Comparison of ENCODE assay signal across 1 cellular context in the genomic region with DNA sequence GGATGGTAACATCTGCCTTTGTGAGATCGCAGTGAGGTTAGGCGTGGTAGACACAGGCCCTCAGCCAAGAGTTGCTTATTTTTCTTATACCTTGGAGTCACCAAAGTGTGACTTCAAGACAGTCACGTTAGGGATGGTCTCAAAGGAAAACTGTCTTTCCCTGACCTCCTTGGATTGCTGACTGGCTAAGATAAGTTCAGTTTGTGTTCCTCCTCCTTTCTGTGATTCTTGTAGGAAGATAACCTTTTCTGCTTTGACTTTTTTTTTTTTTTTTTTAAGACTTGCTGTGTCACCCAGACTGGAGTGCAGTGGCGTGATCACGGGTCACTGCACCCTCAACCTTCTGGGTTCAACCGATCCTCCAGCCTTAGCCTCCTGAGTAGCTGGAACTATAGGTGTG.
TF ChIP-seq lines count a peak whose summit lies in the region.

No MANE protein-coding gene starts in this region.

TF ChIP-seq in K562, 482 proteins besides CTCF, POLR2A, EP300 and RAD21 (continued from another document):
- no peak for TF ChIP-seq ZSCAN29 (IDR thresholded peaks at IDR 0.05)
- no peak for TF ChIP-seq ZBTB8A (IDR thresholded peaks at IDR 0.05; ENCODE audit: partially characterized antibody)
- TF ChIP-seq SIX5 (IDR thresholded peaks at IDR 0.05; ENCODE audit: borderline replicate concordance in 1 of 2, insufficient read depth in 1 of 2, low read depth in 1 of 2, low read length in 2 of 2) = no peak
- no peak for TF ChIP-seq LARP7 (IDR thresholded peaks at IDR 0.05)
- TF ChIP-seq NR2C1 (IDR thresholded peaks at IDR 0.05) = peak; percentile 75
- TF ChIP-seq NR2C1 (tag; IDR thresholded peaks at IDR 0.05) = peak; percentile 64
- TF ChIP-seq ZNF146 (CRISPR knock-in tag; IDR thresholded peaks at IDR 0.05; ENCODE audit: unreplicated experiment) = no peak
- no peak for TF ChIP-seq NELFE (IDR thresholded peaks at IDR 0.05; ENCODE audit: insufficient read depth, insufficient read length)
- no peak for TF ChIP-seq DIDO1 (tag; IDR thresholded peaks at IDR 0.05; ENCODE audit: low read depth)
- no peak for TF ChIP-seq ZNF140 (CRISPR knock-in tag; IDR thresholded peaks at IDR 0.05)
- no peak for TF ChIP-seq ADNP (tag; IDR thresholded peaks at IDR 0.05)
- TF ChIP-seq NBN (IDR thresholded peaks at IDR 0.05; ENCODE audit: low read depth) = peak; percentile 47; the same call in 1 of the 2 replicates
- TF ChIP-seq HEY1 (CRISPR knock-in tag; IDR thresholded peaks at IDR 0.05; ENCODE audit: borderline replicate concordance) = no peak
- TF ChIP-seq SIRT6 (IDR thresholded peaks at IDR 0.05; ENCODE audit: low read depth, low read length) = no peak
- no peak for TF ChIP-seq ZNF324 (CRISPR knock-in tag; IDR thresholded peaks at IDR 0.05)
- TF ChIP-seq SIN3A (IDR thresholded peaks at IDR 0.05; ENCODE audit: borderline replicate concordance in 2 of 2, control insufficient read depth in 1 of 2, low read depth in 2 of 2, low read length in 2 of 2) = no peak
- peak; percentile 78 for TF ChIP-seq BHLHE40 (IDR thresholded peaks at IDR 0.05; ENCODE audit: low read length)
- TF ChIP-seq, protein P1, sequence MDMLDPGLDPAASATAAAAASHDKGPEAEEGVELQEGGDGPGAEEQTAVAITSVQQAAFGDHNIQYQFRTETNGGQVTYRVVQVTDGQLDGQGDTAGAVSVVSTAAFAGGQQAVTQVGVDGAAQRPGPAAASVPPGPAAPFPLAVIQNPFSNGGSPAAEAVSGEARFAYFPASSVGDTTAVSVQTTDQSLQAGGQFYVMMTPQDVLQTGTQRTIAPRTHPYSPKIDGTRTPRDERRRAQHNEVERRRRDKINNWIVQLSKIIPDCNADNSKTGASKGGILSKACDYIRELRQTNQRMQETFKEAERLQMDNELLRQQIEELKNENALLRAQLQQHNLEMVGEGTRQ (CRISPR knock-in tag; IDR thresholded peaks at IDR 0.05) = no peak
- TF ChIP-seq PTRF (tag; IDR thresholded peaks at IDR 0.05) = no peak
- TF ChIP-seq, protein P2, sequence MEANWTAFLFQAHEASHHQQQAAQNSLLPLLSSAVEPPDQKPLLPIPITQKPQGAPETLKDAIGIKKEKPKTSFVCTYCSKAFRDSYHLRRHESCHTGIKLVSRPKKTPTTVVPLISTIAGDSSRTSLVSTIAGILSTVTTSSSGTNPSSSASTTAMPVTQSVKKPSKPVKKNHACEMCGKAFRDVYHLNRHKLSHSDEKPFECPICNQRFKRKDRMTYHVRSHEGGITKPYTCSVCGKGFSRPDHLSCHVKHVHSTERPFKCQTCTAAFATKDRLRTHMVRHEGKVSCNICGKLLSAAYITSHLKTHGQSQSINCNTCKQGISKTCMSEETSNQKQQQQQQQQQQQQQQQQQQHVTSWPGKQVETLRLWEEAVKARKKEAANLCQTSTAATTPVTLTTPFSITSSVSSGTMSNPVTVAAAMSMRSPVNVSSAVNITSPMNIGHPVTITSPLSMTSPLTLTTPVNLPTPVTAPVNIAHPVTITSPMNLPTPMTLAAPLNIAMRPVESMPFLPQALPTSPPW (CRISPR knock-in tag; IDR thresholded peaks at IDR 0.05) = 0 out of 2 replicates have a peak, but pooled peaks have one; percentile 22
- peak; percentile 92 for TF ChIP-seq C11orf30 (IDR thresholded peaks at IDR 0.05; ENCODE audit: low read depth)
- TF ChIP-seq PHB2 (IDR thresholded peaks at IDR 0.05; ENCODE audit: low read depth) = no peak
- no peak for TF ChIP-seq PTTG1 (tag; IDR thresholded peaks at IDR 0.05; ENCODE audit: low read depth)
- TF ChIP-seq, protein P3, sequence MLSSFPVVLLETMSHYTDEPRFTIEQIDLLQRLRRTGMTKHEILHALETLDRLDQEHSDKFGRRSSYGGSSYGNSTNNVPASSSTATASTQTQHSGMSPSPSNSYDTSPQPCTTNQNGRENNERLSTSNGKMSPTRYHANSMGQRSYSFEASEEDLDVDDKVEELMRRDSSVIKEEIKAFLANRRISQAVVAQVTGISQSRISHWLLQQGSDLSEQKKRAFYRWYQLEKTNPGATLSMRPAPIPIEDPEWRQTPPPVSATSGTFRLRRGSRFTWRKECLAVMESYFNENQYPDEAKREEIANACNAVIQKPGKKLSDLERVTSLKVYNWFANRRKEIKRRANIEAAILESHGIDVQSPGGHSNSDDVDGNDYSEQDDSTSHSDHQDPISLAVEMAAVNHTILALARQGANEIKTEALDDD (IDR thresholded peaks at IDR 0.05) = peak; percentile 57; the same call in 1 of the 2 replicates
- no peak for TF ChIP-seq SRSF1 (IDR thresholded peaks at IDR 0.05; ENCODE audit: low read depth, low read length)
- TF ChIP-seq, protein P4, sequence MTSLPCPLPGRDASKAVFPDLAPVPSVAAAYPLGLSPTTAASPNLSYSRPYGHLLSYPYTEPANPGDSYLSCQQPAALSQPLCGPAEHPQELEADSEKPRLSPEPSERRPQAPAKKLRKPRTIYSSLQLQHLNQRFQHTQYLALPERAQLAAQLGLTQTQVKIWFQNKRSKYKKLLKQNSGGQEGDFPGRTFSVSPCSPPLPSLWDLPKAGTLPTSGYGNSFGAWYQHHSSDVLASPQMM (CRISPR knock-in tag; IDR thresholded peaks at IDR 0.05) = no peak
- no peak for TF ChIP-seq RFX1 (IDR thresholded peaks at IDR 0.05)
- TF ChIP-seq, protein P5, sequence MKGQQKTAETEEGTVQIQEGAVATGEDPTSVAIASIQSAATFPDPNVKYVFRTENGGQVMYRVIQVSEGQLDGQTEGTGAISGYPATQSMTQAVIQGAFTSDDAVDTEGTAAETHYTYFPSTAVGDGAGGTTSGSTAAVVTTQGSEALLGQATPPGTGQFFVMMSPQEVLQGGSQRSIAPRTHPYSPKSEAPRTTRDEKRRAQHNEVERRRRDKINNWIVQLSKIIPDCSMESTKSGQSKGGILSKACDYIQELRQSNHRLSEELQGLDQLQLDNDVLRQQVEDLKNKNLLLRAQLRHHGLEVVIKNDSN (CRISPR knock-in tag; IDR thresholded peaks at IDR 0.05) = no peak
- no peak for TF ChIP-seq NR4A1 (CRISPR knock-in tag; IDR thresholded peaks at IDR 0.05)
- no peak for TF ChIP-seq NR4A1 (tag; IDR thresholded peaks at IDR 0.05)
- no peak for TF ChIP-seq ZNF134 (CRISPR knock-in tag; conservative IDR thresholded peaks at IDR 0.05)
- no peak for TF ChIP-seq RFX7 (CRISPR knock-in tag; IDR thresholded peaks at IDR 0.05)
- TF ChIP-seq, protein P6, sequence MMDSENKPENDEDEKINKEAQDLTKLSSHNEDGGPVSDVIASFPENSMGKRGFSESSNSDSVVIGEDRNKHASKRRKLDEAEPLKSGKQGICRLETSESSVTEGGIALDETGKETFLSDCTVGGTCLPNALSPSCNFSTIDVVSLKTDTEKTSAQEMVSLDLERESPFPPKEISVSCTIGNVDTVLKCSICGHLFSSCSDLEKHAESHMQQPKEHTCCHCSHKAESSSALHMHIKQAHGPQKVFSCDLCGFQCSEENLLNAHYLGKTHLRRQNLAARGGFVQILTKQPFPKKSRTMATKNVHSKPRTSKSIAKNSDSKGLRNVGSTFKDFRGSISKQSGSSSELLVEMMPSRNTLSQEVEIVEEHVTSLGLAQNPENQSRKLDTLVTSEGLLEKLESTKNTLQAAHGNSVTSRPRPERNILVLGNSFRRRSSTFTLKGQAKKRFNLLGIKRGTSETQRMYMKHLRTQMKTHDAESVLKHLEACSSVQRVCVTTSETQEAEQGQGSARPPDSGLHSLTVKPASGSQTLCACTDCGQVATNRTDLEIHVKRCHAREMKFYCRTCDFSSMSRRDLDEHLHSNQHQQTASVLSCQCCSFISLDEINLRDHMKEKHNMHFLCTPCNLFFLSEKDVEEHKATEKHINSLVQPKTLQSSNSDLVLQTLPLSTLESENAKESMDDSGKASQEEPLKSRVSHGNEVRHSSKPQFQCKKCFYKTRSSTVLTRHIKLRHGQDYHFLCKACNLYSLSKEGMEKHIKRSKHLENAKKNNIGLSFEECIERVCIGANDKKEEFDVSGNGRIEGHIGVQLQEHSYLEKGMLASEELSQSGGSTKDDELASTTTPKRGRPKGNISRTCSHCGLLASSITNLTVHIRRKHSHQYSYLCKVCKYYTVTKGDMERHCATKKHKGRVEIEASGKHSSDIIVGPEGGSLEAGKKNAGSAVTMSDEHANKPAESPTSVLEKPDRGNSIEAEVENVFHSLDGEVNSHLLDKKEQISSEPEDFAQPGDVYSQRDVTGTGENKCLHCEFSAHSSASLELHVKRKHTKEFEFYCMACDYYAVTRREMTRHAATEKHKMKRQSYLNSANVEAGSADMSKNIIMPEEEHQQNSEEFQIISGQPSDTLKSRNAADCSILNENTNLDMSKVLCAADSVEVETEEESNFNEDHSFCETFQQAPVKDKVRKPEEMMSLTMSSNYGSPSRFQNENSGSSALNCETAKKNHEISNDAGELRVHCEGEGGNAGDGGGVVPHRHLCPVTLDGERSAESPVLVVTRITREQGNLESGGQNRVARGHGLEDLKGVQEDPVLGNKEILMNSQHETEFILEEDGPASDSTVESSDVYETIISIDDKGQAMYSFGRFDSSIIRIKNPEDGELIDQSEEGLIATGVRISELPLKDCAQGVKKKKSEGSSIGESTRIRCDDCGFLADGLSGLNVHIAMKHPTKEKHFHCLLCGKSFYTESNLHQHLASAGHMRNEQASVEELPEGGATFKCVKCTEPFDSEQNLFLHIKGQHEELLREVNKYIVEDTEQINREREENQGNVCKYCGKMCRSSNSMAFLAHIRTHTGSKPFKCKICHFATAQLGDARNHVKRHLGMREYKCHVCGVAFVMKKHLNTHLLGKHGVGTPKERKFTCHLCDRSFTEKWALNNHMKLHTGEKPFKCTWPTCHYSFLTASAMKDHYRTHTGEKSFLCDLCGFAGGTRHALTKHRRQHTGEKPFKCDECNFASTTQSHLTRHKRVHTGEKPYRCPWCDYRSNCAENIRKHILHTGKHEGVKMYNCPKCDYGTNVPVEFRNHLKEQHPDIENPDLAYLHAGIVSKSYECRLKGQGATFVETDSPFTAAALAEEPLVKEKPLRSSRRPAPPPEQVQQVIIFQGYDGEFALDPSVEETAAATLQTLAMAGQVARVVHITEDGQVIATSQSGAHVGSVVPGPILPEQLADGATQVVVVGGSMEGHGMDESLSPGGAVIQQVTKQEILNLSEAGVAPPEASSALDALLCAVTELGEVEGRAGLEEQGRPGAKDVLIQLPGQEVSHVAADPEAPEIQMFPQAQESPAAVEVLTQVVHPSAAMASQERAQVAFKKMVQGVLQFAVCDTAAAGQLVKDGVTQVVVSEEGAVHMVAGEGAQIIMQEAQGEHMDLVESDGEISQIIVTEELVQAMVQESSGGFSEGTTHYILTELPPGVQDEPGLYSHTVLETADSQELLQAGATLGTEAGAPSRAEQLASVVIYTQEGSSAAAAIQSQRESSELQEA (IDR thresholded peaks at IDR 0.05; ENCODE audit: low read depth) = no peak
- TF ChIP-seq CREB1 (IDR thresholded peaks at IDR 0.05) = no peak
- 0 out of 2 replicates have a peak, but pooled peaks have one; percentile 15 for TF ChIP-seq CREB1 (CRISPR knock-in tag; IDR thresholded peaks at IDR 0.05)
- TF ChIP-seq, protein P7, sequence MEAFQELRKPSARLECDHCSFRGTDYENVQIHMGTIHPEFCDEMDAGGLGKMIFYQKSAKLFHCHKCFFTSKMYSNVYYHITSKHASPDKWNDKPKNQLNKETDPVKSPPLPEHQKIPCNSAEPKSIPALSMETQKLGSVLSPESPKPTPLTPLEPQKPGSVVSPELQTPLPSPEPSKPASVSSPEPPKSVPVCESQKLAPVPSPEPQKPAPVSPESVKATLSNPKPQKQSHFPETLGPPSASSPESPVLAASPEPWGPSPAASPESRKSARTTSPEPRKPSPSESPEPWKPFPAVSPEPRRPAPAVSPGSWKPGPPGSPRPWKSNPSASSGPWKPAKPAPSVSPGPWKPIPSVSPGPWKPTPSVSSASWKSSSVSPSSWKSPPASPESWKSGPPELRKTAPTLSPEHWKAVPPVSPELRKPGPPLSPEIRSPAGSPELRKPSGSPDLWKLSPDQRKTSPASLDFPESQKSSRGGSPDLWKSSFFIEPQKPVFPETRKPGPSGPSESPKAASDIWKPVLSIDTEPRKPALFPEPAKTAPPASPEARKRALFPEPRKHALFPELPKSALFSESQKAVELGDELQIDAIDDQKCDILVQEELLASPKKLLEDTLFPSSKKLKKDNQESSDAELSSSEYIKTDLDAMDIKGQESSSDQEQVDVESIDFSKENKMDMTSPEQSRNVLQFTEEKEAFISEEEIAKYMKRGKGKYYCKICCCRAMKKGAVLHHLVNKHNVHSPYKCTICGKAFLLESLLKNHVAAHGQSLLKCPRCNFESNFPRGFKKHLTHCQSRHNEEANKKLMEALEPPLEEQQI (IDR thresholded peaks at IDR 0.05) = 0 out of 2 replicates have a peak, but pooled peaks have one; percentile 17
- TF ChIP-seq MTA2 (IDR thresholded peaks at IDR 0.05; ENCODE audit: low read depth) = peak; percentile 75
- no peak for TF ChIP-seq ZNF165 (CRISPR knock-in tag; IDR thresholded peaks at IDR 0.05; ENCODE audit: borderline replicate concordance)
- TF ChIP-seq NRF1 (conservative IDR thresholded peaks at IDR 0.05 in 1 of 2, IDR thresholded peaks at IDR 0.05 in 1 of 2) = no peak
- TF ChIP-seq MAFK (IDR thresholded peaks at IDR 0.05; ENCODE audit: low read length) = peak; percentile 37; the same call in 1 of the 2 replicates
